1 cellular context compared by ENCODE assay signal in genomic region chr4:5052424-5052702, GRCh38.
TF ChIP-seq lines count a peak whose summit lies in the region.

No MANE protein-coding gene starts in this region.

TF ChIP-seq in GM23338, 12 proteins besides CTCF, POLR2A, EP300 and RAD21 (continued from another document):
- no peak for TF ChIP-seq ZNF462 (CRISPR knock-in tag; IDR thresholded peaks at IDR 0.05)
